In genomic region chr3:185822957-185823279, GRCh38 we compare ENCODE assay signal across 9 cellular contexts. TPM values are rescaled to one million over a fixed set of nuclear protein-coding genes. Genes with fewer than 3 reads are reported as not detected.
DNase-seq lines count a peak whose midpoint lies in the region; ATAC-seq, FAIRE-seq and TF ChIP-seq lines count a peak whose summit lies in the region.
"Had no signal": no experiment of that assay in that cellular context is flagged by ENCODE, and none has a peak within 500 bp of the region (broad histone marks: within the 10 kb centered on the region; RNA-seq: fewer than 3 reads in every experiment).

No MANE protein-coding gene starts in this region.

- no peak overlapping the region for H3K4ac ChIP-seq in mesenchymal stem cell (ENCODE audit: low read depth in 1 of 2, low read length in 2 of 2)

- H3K18ac ChIP-seq in mesenchymal stem cell (ENCODE audit: low read depth in 1 of 2, low read length in 2 of 2): peak overlapping the region in 1 of 2 experiments; percentile 92

- BruUV-seq in GM12878 (replicated peaks; lab: Mats Ljungman, UMichigan): no TSS peak

- RAD21 ChIA-PET in GM12878 (lab: Charles Lee; ENCODE audit: unreplicated experiment): no interaction called here

- no peak for TF ChIP-seq RAD21 in GM12878 (IDR thresholded peaks at IDR 0.05; ENCODE audit: insufficient read depth, low read depth, low read length)

- SMC1A ChIA-PET in GM12878 (lab: Charles Lee; ENCODE audit: uncharacterized antibody, unreplicated experiment): interaction anchor here (1.4 kb wide), 2 partner anchors 11 to 15 kb away, joined by 4 read pairs; no protein-coding TSS in a partner anchor

- H3K4me1 ChIP-seq in right atrium auricular region (peaks cover 0 to 35% of the 10 kb centered on the region in 2 donors), GM12878 (ENCODE audit: control insufficient read depth, insufficient read depth, low read length) (no peaks in the 10 kb centered on the region), mesenchymal stem cell (ENCODE audit: control insufficient read depth, insufficient read depth, low read depth, low read length) (peaks cover 5% of the 10 kb centered on the region), vagina (peaks cover 24% of the 10 kb centered on the region)

- H3K14ac ChIP-seq in mesenchymal stem cell (ENCODE audit: low read length in 2 of 2): no peak overlapping the region

- 10% methylated on average over 6 of the region's 6 CpGs for WGBS in GM12878 (ENCODE audit: insufficient coverage, insufficient replicate concordance, low lambda C conversion rate, missing lambda C conversion rate)
- WGBS in mesenchymal stem cell: 0% methylated on average over 6 of the region's 6 CpGs

- H3K79me2 ChIP-seq in GM12878 (ENCODE audit: control insufficient read depth, insufficient read depth, low read length): no peaks in the 10 kb centered on the region

- in situ Hi-C loops in GM12878 (cut with MboI): no loop called here

- DNase-seq in right atrium auricular region (ENCODE audit: low spot score) (no peak), cardiac septum (ENCODE audit: low spot score) (no peak), GM12878 (ENCODE audit: low read depth, low spot score) (no peak), mesenchymal stem cell (peak; percentile 45), vagina (ENCODE audit: extremely low spot score in 2 of 2) (no peak), kidney glomerular epithelial cell (lab: John Stamatoyannopoulos, UW) (no peak)
- no peak for DNase-seq in stimulated activated CD4-positive, alpha-beta T cell treated with anti-CD3 and anti-CD28 coated beads, Interleukin-4, amount 100 ng/mL, for 4 hours

- no peaks in the 10 kb centered on the region for H4K20me1 ChIP-seq in GM12878 (ENCODE audit: control insufficient read depth, insufficient read depth)

- TF ChIP-seq POLR2A in GM12878 (IDR thresholded peaks at IDR 0.05; ENCODE audit: low read depth, low read length) (no peak), vagina (IDR thresholded peaks at IDR 0.05) (no peak)

- H2AK5ac ChIP-seq in mesenchymal stem cell (ENCODE audit: low read length, severe bottlenecking): peak overlapping the region; percentile 28

- H2BK12ac ChIP-seq in mesenchymal stem cell (ENCODE audit: low read length in 2 of 2): no peak overlapping the region

- H3K4me2 ChIP-seq in GM12878 (ENCODE audit: control insufficient read depth, insufficient read depth) (peak overlapping the region; percentile 15), mesenchymal stem cell (ENCODE audit: low read length, poor library complexity, severe bottlenecking) (peak overlapping the region; percentile 78)

- H4K91ac ChIP-seq in mesenchymal stem cell (ENCODE audit: low read length): no peak overlapping the region

- H2BK15ac ChIP-seq in mesenchymal stem cell (ENCODE audit: low read depth, poor library complexity, severe bottlenecking): peak overlapping the region; percentile 90

- no peak overlapping the region for H3K23ac ChIP-seq in mesenchymal stem cell (ENCODE audit: low read length in 2 of 2)

- peak; percentile 31 for FAIRE-seq in GM12878 (lab: Jason Lieb, UNC)

- H2BK5ac ChIP-seq in mesenchymal stem cell (ENCODE audit: low read depth, low read length, poor library complexity, severe bottlenecking): peak overlapping the region; percentile 89

- H3K36me3 ChIP-seq in right atrium auricular region (no peaks in the 10 kb centered on the region), GM12878 (ENCODE audit: control insufficient read depth in 2 of 2, insufficient read depth in 2 of 2, low read length in 1 of 2) (no peaks in the 10 kb centered on the region), mesenchymal stem cell (ENCODE audit: control insufficient read depth in 1 of 2, insufficient read depth in 2 of 2, low read depth in 1 of 2, low read length in 2 of 2) (no peaks in the 10 kb centered on the region), vagina (no peaks in the 10 kb centered on the region)

- no peak overlapping the region for H2AFZ ChIP-seq in GM12878 (ENCODE audit: control insufficient read depth, low read depth, low read length)
- H2AFZ ChIP-seq in mesenchymal stem cell (ENCODE audit: low read depth, low read length): no peak overlapping the region

- H3K9ac ChIP-seq in GM12878 (ENCODE audit: control insufficient read depth, insufficient read depth, low read length): no peak overlapping the region
- peak overlapping the region; percentile 96 for H3K9ac ChIP-seq in mesenchymal stem cell (ENCODE audit: low read length)

- H3K4me3 ChIP-seq in right atrium auricular region: peak overlapping the region; percentile 74 to 77
- H3K4me3 ChIP-seq in GM12878: no peak overlapping the region
- H3K4me3 ChIP-seq in mesenchymal stem cell (ENCODE audit: insufficient read depth in 1 of 2, low read depth in 1 of 2, low read length in 2 of 2): peak overlapping the region; percentile 87 to 92
- H3K4me3 ChIP-seq in vagina: peak overlapping the region; percentile 77 to 86

- CTCF ChIA-PET in GM12878 (lab: Yijun Ruan, JAX): interaction anchor here (0.6 to 1.3 kb wide), 3 partner anchors 162 to 1221 kb away, joined by 3 read pairs; no protein-coding TSS in a partner anchor

- H3K27me3 ChIP-seq in right atrium auricular region (peaks cover 0 to 4% of the 10 kb centered on the region in 2 donors), GM12878 (replicated peaks in 1 of 2; ENCODE audit: control insufficient read depth in 2 of 2, insufficient read depth in 2 of 2, low read length in 1 of 2) (peaks cover 8 to 12% of the 10 kb centered on the region in 2 experiments), mesenchymal stem cell (ENCODE audit: control insufficient read depth in 1 of 2, insufficient read depth in 1 of 2, low read length in 2 of 2) (no peaks in the 10 kb centered on the region), vagina (no peaks in the 10 kb centered on the region)

- intact Hi-C loops in cardiac septum (cut with DNase I) (loop anchor here (5.0 kb wide), 1 partner anchor 61 kb away; no protein-coding TSS in a partner anchor), GM12878 (cut with micrococcal nuclease; ENCODE audit: unreplicated experiment) (no loop called here), vagina (cut with DNase I) (no loop called here)

- POLR2A ChIA-PET in GM12878 (lab: Charles Lee): no interaction called here

- TF ChIP-seq CTCF in right atrium auricular region (IDR thresholded peaks at IDR 0.05): no peak
- no peak for TF ChIP-seq CTCF in GM12878 (IDR thresholded peaks at IDR 0.05 in 2 of 3, conservative IDR thresholded peaks at IDR 0.05 in 1 of 3; ENCODE audit: control insufficient read depth in 2 of 3, extremely low read depth in 1 of 3, insufficient read depth in 1 of 3, low read depth in 3 of 3, low read length in 3 of 3)
- no peak for TF ChIP-seq CTCF in vagina (IDR thresholded peaks at IDR 0.05)

- no peak for ATAC-seq in GM12878
- ATAC-seq in activated CD4-positive, CD25-positive, alpha-beta regulatory T cell treated with anti-CD3 and anti-CD28 coated beads, Interleukin-2, amount 50 U/mL, for 24 hours: no peak

- no peaks in the 10 kb centered on the region for H3K9me3 ChIP-seq in right atrium auricular region
- no peaks in the 10 kb centered on the region for H3K9me3 ChIP-seq in GM12878 (replicated peaks; ENCODE audit: control insufficient read depth, insufficient read depth, low read length)
- no peaks in the 10 kb centered on the region for H3K9me3 ChIP-seq in mesenchymal stem cell (ENCODE audit: control insufficient read depth, low read length)
- no peaks in the 10 kb centered on the region for H3K9me3 ChIP-seq in vagina

- no peak overlapping the region for H4K8ac ChIP-seq in mesenchymal stem cell (ENCODE audit: low read length)

- peaks cover 1% of the 10 kb centered on the region for H3K79me1 ChIP-seq in mesenchymal stem cell (replicated peaks; ENCODE audit: low read length, poor library complexity, severe bottlenecking)

- H3K27ac ChIP-seq in right atrium auricular region: peak overlapping the region; percentile 82 to 84
- no peak overlapping the region for H3K27ac ChIP-seq in GM12878 (ENCODE audit: control insufficient read depth, insufficient read depth)
- H3K27ac ChIP-seq in mesenchymal stem cell (ENCODE audit: low read length, poor library complexity, severe bottlenecking): peak overlapping the region; percentile 79
- H3K27ac ChIP-seq in vagina: peak overlapping the region; percentile 98

- no peak for TF ChIP-seq EP300 in GM12878 (IDR thresholded peaks at IDR 0.05; ENCODE audit: borderline replicate concordance in 1 of 2, control insufficient read depth in 1 of 2, low read depth in 2 of 2, low read length in 2 of 2)

- no peak overlapping the region for H2BK120ac ChIP-seq in mesenchymal stem cell (ENCODE audit: low read depth, low read length)

TF ChIP-seq in GM12878, 131 proteins besides CTCF, POLR2A, EP300 and RAD21:
- TF ChIP-seq ZZZ3 (IDR thresholded peaks at IDR 0.05; ENCODE audit: control insufficient read depth, insufficient read length, low read depth) (no peak), PML (IDR thresholded peaks at IDR 0.05; ENCODE audit: low read length) (no peak), NR2C2 (IDR thresholded peaks at IDR 0.05; ENCODE audit: borderline replicate concordance, control insufficient read depth, insufficient read length, low read depth) (no peak), EZH2 (IDR thresholded peaks at IDR 0.05; ENCODE audit: borderline replicate concordance, control insufficient read depth, low read depth, low read length) (0 out of 2 replicates have a peak, but pooled peaks have one; percentile 70)
TF ChIP-seq in GM12878: peak in this region for 1.

RNA-seq across cellular contexts. Expression of gene IGF2BP2, which starts 1.9 kb away (rescaled TPM):
- total RNA-seq in right atrium auricular region (10 to 100 TPM; 11.0 to 19.2 TPM), cardiac septum (18.5 TPM), GM12878 (2014; rRNA removed) (not detected in 2 replicates), GM12878 (2014; rRNA removed; fragmentation: Illumina TruSeq; extraction: Trizol) (not detected in 2 replicates), GM12878 (2021) (0.21 and 0.72 TPM in 2 replicates), vagina (9.8 TPM)
- total RNA-seq in GM12878 (2013; cell fraction: nucleolus; rRNA removed): 0.10 and 0.91 TPM in 2 replicates
- not detected for polyA plus RNA-seq in GM12878 (2011; ENCODE audit: low read depth)
- polyA plus RNA-seq in GM12878 (2011; rRNA removed) (not detected in 2 replicates), GM12878 (2014; fragmentation: Illumina TruSeq; extraction: Trizol) (not detected in 2 replicates), GM12878 (2014; fragmentation: Nextera tagmentation; extraction: Ambion mirVana) (not detected), GM12878 (2014; rRNA removed) (not detected in 2 replicates), GM12878 (2016; fragmentation: Nextera tagmentation; extraction: Ambion mirVana) (under 1 TPM in 1 of 2 experiments, not detected in 1; 0.25 TPM)
- not detected in 2 replicates for polyA plus RNA-seq in GM12878 (2011; cell fraction: cytosol; rRNA removed)
- polyA plus RNA-seq in GM12878 (2011; cell fraction: nucleus; rRNA removed): not detected in 2 replicates
- 0.20 TPM in 1 of 2 replicates, not detected in the other for polyA plus RNA-seq in GM12878 (2012)
- polyA minus RNA-seq in GM12878 (2011; rRNA and poly(A)+ RNA removed): not detected in 2 replicates
- not detected in 2 replicates for polyA minus RNA-seq in GM12878 (2011; cell fraction: cytosol; rRNA and poly(A)+ RNA removed)
- not detected in 2 replicates for polyA minus RNA-seq in GM12878 (2011; cell fraction: nucleus; rRNA and poly(A)+ RNA removed)
- 102 TPM for polyA plus RNA-seq in mesenchymal stem cell (2013, experiment 1 of 2)
- polyA plus RNA-seq in mesenchymal stem cell (2013, experiment 2 of 2): 99.7 TPM
- total RNA-seq: T-helper 2 cell treated with Interferon-gamma antibody and Interleukin-4, amounts not matched to agents 100 ng/mL and 5 ng/mL, for 36 hours had no signal
